ENCODE assay signal across 16 cellular contexts in the genomic region with DNA sequence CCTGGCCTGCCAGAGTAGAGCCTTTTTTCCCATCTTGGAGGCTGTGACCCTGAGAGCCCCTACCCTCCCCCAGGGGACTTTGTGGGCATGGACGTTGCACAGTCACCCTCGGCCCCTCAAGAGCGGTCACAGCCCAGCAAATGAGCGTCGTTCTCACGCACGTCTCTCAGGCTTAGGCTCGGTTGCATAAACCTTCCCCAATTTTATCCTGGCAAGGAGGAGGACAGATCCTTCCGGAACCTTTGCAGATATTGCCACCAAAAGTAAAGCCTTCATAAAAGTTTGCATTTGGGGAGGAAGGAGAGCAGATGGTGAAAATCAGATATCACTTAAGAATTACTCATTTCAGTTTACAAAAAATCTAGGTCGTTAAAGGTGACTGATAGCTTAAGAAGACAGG. TPM values are rescaled to one million over a fixed set of nuclear protein-coding genes. Genes with fewer than 3 reads are reported as not detected.
DNase-seq lines count a peak whose midpoint lies in the region; ATAC-seq lines count a peak whose summit lies in the region.
"Had no signal": no experiment of that assay in that cellular context is flagged by ENCODE, and none has a peak within 500 bp of the region (broad histone marks: within the 10 kb centered on the region; RNA-seq: fewer than 3 reads in every experiment).

No MANE protein-coding gene starts in this region.

- peaks cover 62% of the 10 kb centered on the region for H3K4me1 Mint-ChIP-seq in activated T-cell treated with anti-CD3 and anti-CD28 coated beads, Interleukin-2, amount 50 U/mL, for 72 hours (ENCODE audit: low read depth)
- H3K4me1 Mint-ChIP-seq in activated T-cell treated with anti-CD3 and anti-CD28 coated beads, Interleukin-2, amount 50 U/mL, for 24 hours (ENCODE audit: low read depth), result peaks cover 65% of the 10 kb centered on the region
- H3K4me1 Mint-ChIP-seq in CD4-positive, alpha-beta memory T cell, result peaks cover 30 to 65% (median 42%) of the 10 kb centered on the region in 4 donors
- H3K4me1 Mint-ChIP-seq in T-helper 2 cell treated with Interferon-gamma antibody and Interleukin-4, amounts not matched to agents 5 μg/mL and 100 μg/mL, for 36 hours (ENCODE audit: low read depth), result peaks cover 57% of the 10 kb centered on the region
- peaks cover 29 to 71% (median 63%) of the 10 kb centered on the region in 4 donors for H3K4me1 Mint-ChIP-seq in naive thymus-derived CD8-positive, alpha-beta T cell

- no peak overlapping the region for H3K27ac ChIP-seq in CD4-positive, alpha-beta memory T cell (ENCODE audit: low read depth, low read length)
- H3K27ac ChIP-seq: HL-60 had no signal

- CTCF ChIA-PET in CD4-positive, alpha-beta memory T cell (lab: Charles Lee; ENCODE audit: partially characterized antibody), result interaction anchor here (1.0 kb wide), 1 partner anchor 8 kb away, joined by 3 read pairs; no protein-coding TSS in a partner anchor

- peak overlapping the region; percentile 32 to 87 for H3K4me3 Mint-ChIP-seq in activated T-cell treated with anti-CD3 and anti-CD28 coated beads, Interleukin-2, amount 50 U/mL, for 72 hours
- H3K4me3 Mint-ChIP-seq in activated T-cell treated with anti-CD3 and anti-CD28 coated beads, Interleukin-2, amount 50 U/mL, for 24 hours, result no peak overlapping the region
- peak overlapping the region in 5 of 8 donors; percentile 15 to 76 (median 42) for H3K4me3 Mint-ChIP-seq in CD4-positive, alpha-beta memory T cell
- H3K4me3 Mint-ChIP-seq in T-helper 2 cell treated with Interferon-gamma antibody and Interleukin-4, amounts not matched to agents 5 μg/mL and 100 μg/mL, for 36 hours, result peak overlapping the region; percentile 91
- peak overlapping the region; percentile 19 to 82 (median 36) for H3K4me3 Mint-ChIP-seq in naive thymus-derived CD8-positive, alpha-beta T cell

- ATAC-seq in activated T-cell treated with anti-CD3 and anti-CD28 coated beads, Interleukin-2, amount 50 U/mL, for 72 hours (replicated peaks in 1 of 2), result no peak
- no peak for ATAC-seq in naive thymus-derived CD8-positive, alpha-beta T cell

- no peaks in the 10 kb centered on the region for H3K27me3 ChIP-seq in CD4-positive, alpha-beta memory T cell (ENCODE audit: insufficient read depth, low read length)

- intact Hi-C loops in CD4-positive, alpha-beta memory T cell (cut with micrococcal nuclease), result loop anchor here (5.0 to 10.0 kb wide), 3 partner anchors 65 to 132 kb away; no protein-coding TSS in a partner anchor

- H3K4me3 ChIP-seq in CD4-positive, alpha-beta memory T cell (ENCODE audit: low read length in 2 of 2), result no peak overlapping the region

- no peaks in the 10 kb centered on the region for H3K27me3 Mint-ChIP-seq in activated T-cell treated with anti-CD3 and anti-CD28 coated beads, Interleukin-2, amount 50 U/mL, for 72 hours (ENCODE audit: low read depth)
- H3K27me3 Mint-ChIP-seq in activated T-cell treated with anti-CD3 and anti-CD28 coated beads, Interleukin-2, amount 50 U/mL, for 24 hours, result no peaks in the 10 kb centered on the region
- no peaks in the 10 kb centered on the region for H3K27me3 Mint-ChIP-seq in CD4-positive, alpha-beta memory T cell
- no peaks in the 10 kb centered on the region for H3K27me3 Mint-ChIP-seq in T-helper 2 cell treated with Interferon-gamma antibody and Interleukin-4, amounts not matched to agents 5 μg/mL and 100 μg/mL, for 36 hours (ENCODE audit: low read depth)
- H3K27me3 Mint-ChIP-seq in naive thymus-derived CD8-positive, alpha-beta T cell, result no peaks in the 10 kb centered on the region

- peak overlapping the region; percentile 56 for H3K27ac Mint-ChIP-seq in activated T-cell treated with anti-CD3 and anti-CD28 coated beads, Interleukin-2, amount 50 U/mL, for 72 hours
- no peak overlapping the region for H3K27ac Mint-ChIP-seq in activated T-cell treated with anti-CD3 and anti-CD28 coated beads, Interleukin-2, amount 50 U/mL, for 24 hours
- H3K27ac Mint-ChIP-seq in CD4-positive, alpha-beta memory T cell, result peak overlapping the region; percentile 3 to 82 (median 42)
- H3K27ac Mint-ChIP-seq in T-helper 2 cell treated with Interferon-gamma antibody and Interleukin-4, amounts not matched to agents 5 μg/mL and 100 μg/mL, for 36 hours, result peak overlapping the region; percentile 99
- H3K27ac Mint-ChIP-seq in naive thymus-derived CD8-positive, alpha-beta T cell, result peak overlapping the region; percentile 41 to 98 (median 64)

- H3K4me1 ChIP-seq in CD4-positive, alpha-beta memory T cell (ENCODE audit: insufficient read depth, low read length), result peaks cover 46% of the 10 kb centered on the region

- no peak for DNase-seq in activated T-cell treated with anti-CD3 and anti-CD28 coated beads, Interleukin-2, amount 50 U/mL, for 72 hours
- no peak for DNase-seq in activated T-cell treated with anti-CD3 and anti-CD28 coated beads, Interleukin-2, amount 50 U/mL, for 24 hours
- DNase-seq in CD4-positive, alpha-beta memory T cell, result no peak
- no peak for DNase-seq in T-helper 2 cell treated with Interferon-gamma antibody and Interleukin-4, amounts not matched to agents 5 μg/mL and 100 μg/mL, for 36 hours (ENCODE audit: low spot score)
- no peak for DNase-seq in naive thymus-derived CD8-positive, alpha-beta T cell
- DNase-seq in NCI-H69 (lab: John Stamatoyannopoulos, UW) (no peak), NCI-H524 (lab: John Stamatoyannopoulos, UW) (no peak)
- DNase-seq: KBM-7; NCI-H1092; NCI-H1694; NCI-H2107; NCI-H226; NCI-H526 treated with DMSO at 0.1 percent for 48 hours; NK-92 treated with Interleukin-12 subunit alpha and Interleukin-12 subunit beta, amount 100 ng/mL, for 24 hours; Right ventricle myocardium superior had no signal

- POLR2A ChIA-PET in CD4-positive, alpha-beta memory T cell (lab: Charles Lee; ENCODE audit: partially characterized antibody), result interaction anchor here (0.8 to 2.7 kb wide), 2 partner anchors 28 to 65 kb away, joined by 3 to 20 read pairs; no protein-coding TSS in a partner anchor
- POLR2A ChIA-PET in naive thymus-derived CD8-positive, alpha-beta T cell (lab: Charles Lee), result interaction anchor here (2.5 kb wide), 1 partner anchor 65 kb away, joined by 10 read pairs; no protein-coding TSS in a partner anchor

- no peaks in the 10 kb centered on the region for H3K9me3 ChIP-seq in CD4-positive, alpha-beta memory T cell (ENCODE audit: control insufficient read depth in 1 of 2, low read length in 2 of 2)

- H3K9me3 Mint-ChIP-seq in activated T-cell treated with anti-CD3 and anti-CD28 coated beads, Interleukin-2, amount 50 U/mL, for 72 hours, result no peaks in the 10 kb centered on the region
- no peaks in the 10 kb centered on the region for H3K9me3 Mint-ChIP-seq in activated T-cell treated with anti-CD3 and anti-CD28 coated beads, Interleukin-2, amount 50 U/mL, for 24 hours
- H3K9me3 Mint-ChIP-seq in CD4-positive, alpha-beta memory T cell, result no peaks in the 10 kb centered on the region
- H3K9me3 Mint-ChIP-seq in T-helper 2 cell treated with Interferon-gamma antibody and Interleukin-4, amounts not matched to agents 5 μg/mL and 100 μg/mL, for 36 hours, result no peaks in the 10 kb centered on the region
- no peaks in the 10 kb centered on the region for H3K9me3 Mint-ChIP-seq in naive thymus-derived CD8-positive, alpha-beta T cell

- no peaks in the 10 kb centered on the region for H3K36me3 ChIP-seq in CD4-positive, alpha-beta memory T cell (ENCODE audit: insufficient read depth, low read length)

- peaks cover 0 to 2% of the 10 kb centered on the region in 2 donors for H3K36me3 Mint-ChIP-seq in activated T-cell treated with anti-CD3 and anti-CD28 coated beads, Interleukin-2, amount 50 U/mL, for 72 hours (ENCODE audit: insufficient read depth in 2 of 2)
- H3K36me3 Mint-ChIP-seq in activated T-cell treated with anti-CD3 and anti-CD28 coated beads, Interleukin-2, amount 50 U/mL, for 24 hours (ENCODE audit: low read depth), result no peaks in the 10 kb centered on the region
- no peaks in the 10 kb centered on the region for H3K36me3 Mint-ChIP-seq in CD4-positive, alpha-beta memory T cell
- peaks cover 3% of the 10 kb centered on the region for H3K36me3 Mint-ChIP-seq in T-helper 2 cell treated with Interferon-gamma antibody and Interleukin-4, amounts not matched to agents 5 μg/mL and 100 μg/mL, for 36 hours (ENCODE audit: low read depth)
- no peaks in the 10 kb centered on the region for H3K36me3 Mint-ChIP-seq in naive thymus-derived CD8-positive, alpha-beta T cell

RNA-seq across cellular contexts. Expression of gene PDE9A, which starts 29.2 kb away (rescaled TPM):
- 10 to 100 TPM; 11.8 to 19.3 TPM for total RNA-seq in activated T-cell treated with anti-CD3 and anti-CD28 coated beads, Interleukin-2, amount 50 U/mL, for 72 hours
- total RNA-seq in CD4-positive, alpha-beta memory T cell, result 1 to 10 TPM; 6.9 to 9.2 TPM
- polyA plus RNA-seq in CD4-positive, alpha-beta memory T cell, result 1 to 10 TPM; 2.2 to 3.7 TPM
- total RNA-seq in naive thymus-derived CD8-positive, alpha-beta T cell, result 10 to 100 TPM; 15.7 to 17.1 TPM
- polyA plus RNA-seq in naive thymus-derived CD8-positive, alpha-beta T cell, result 1 to 10 TPM; 3.6 to 5.1 (median 4.8) TPM
